ENCODE assay signal across 9 cellular contexts in the genomic region with DNA sequence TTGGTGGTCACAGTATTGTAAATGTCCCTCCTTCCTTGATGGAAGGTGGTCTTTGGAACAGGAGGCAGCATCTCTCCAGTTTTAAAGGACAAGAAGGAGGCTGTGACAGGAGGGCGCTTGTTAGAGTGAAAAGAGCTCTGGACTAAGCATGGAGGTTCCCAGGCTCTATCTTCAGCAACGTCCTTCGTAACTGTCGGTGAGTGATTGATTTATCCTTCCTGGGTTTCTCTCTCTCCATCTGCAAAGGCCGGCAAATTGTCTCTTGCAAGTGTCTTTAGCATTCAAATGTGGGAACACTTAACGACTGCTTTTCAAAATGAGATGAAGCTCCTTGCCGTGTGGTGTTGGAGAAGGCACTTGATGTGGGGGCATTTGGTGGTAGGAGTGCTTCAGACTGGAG.
"Had no signal": no experiment of that assay in that cellular context is flagged by ENCODE, and none has a peak within 500 bp of the region (broad histone marks: within the 10 kb centered on the region; RNA-seq: fewer than 3 reads in every experiment).

No MANE protein-coding gene starts in this region.

- H3K9me3 Mint-ChIP-seq: IgD-negative memory B cell had no signal

- DNase-seq: IMR-90, Karpas-422, KBM-7, KG1 had no signal

- H3K4me3 Mint-ChIP-seq: IgD-negative memory B cell had no signal

- H3K4me1 Mint-ChIP-seq: IgD-negative memory B cell had no signal

- H3K36me3 Mint-ChIP-seq: IgD-negative memory B cell had no signal

- FAIRE-seq: HepG2, HTR-8/SVneo had no signal

- H3K9ac ChIP-seq: KMS-11 had no signal

- ATAC-seq: HepG2 had no signal

- H3K27ac Mint-ChIP-seq: IgD-negative memory B cell had no signal

- H3K4me2 ChIP-seq: KMS-11 had no signal

- H3K27ac ChIP-seq: HL-60, KMS-11 had no signal
